8 cellular contexts compared by ENCODE assay signal in the genomic region with DNA sequence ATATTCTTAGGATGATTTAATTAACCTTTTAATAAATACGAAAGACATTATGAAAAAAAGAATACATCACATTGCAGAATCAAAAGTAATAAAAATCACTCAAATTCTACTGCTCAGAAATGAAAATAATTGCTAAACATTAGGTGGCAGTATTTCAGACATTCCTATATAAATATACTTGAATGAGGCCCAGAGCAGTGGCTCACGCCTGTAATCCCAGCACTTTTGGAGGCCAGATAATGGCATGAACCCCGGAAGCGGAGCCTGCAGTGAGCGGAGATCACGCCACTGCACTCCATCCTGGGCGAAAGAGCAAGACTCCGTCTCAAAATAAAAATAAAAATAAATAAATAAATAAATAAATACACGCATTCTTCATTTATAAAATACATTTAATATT. TPM values are rescaled to one million over a fixed set of nuclear protein-coding genes. Genes with fewer than 3 reads are reported as not detected.
DNase-seq lines count a peak whose midpoint lies in the region; ATAC-seq, FAIRE-seq and TF ChIP-seq lines count a peak whose summit lies in the region.
"Not testable (repeated sequence)": the region's sequence is repeated elsewhere in the genome, so short reads cannot be mapped to it uniquely, and the experiment has no call there.
"Had no signal": no experiment of that assay in that cellular context is flagged by ENCODE, and none has a peak within 500 bp of the region (broad histone marks: within the 10 kb centered on the region; RNA-seq: fewer than 3 reads in every experiment).

No MANE protein-coding gene starts in this region.

- H3K9me3 ChIP-seq in A549; HCT116 (ENCODE audit: control insufficient read depth in 1 of 2, insufficient read depth in 1 of 2, low read depth in 1 of 2, low read length in 2 of 2); PC-3 (ENCODE audit: low read length); RWPE2 (ENCODE audit: severe bottlenecking); kidney (ENCODE audit: control insufficient read depth in 1 of 2, low read length in 2 of 2): not testable (repeated sequence)

- not testable (repeated sequence) for H3K4me3 ChIP-seq in A549; HCT116 (replicated peaks in 1 of 2; ENCODE audit: low read depth in 1 of 2, low read length in 2 of 2); PC-3 (ENCODE audit: low read length); RWPE2 (ENCODE audit: severe bottlenecking); kidney (ENCODE audit: low read length in 2 of 2)

- not testable (repeated sequence) for H2AFZ ChIP-seq in HCT116 (ENCODE audit: low read depth, low read length, poor library complexity, severe bottlenecking); PC-3 (ENCODE audit: low read length)

- H3K27ac ChIP-seq in A549; HCT116 (ENCODE audit: low read depth, low read length); PC-3 (ENCODE audit: low read length); RWPE2 (ENCODE audit: poor library complexity, severe bottlenecking); kidney (ENCODE audit: low read depth in 2 of 2, low read length in 2 of 2): not testable (repeated sequence)

- DNase-seq in A549 (ENCODE audit: low read depth in 1 of 2, low spot score in 1 of 2); HCT116 (ENCODE audit: low read depth, low spot score); PC-3; RWPE2 (ENCODE audit: low spot score); kidney: not testable (repeated sequence)

- intact Hi-C loops in HCT116 (cut with micrococcal nuclease); PC-3 (cut with micrococcal nuclease); kidney (cut with DNase I): not testable (repeated sequence)

- H3K27me3 ChIP-seq in HCT116 (ENCODE audit: insufficient read depth, low read length); PC-3 (ENCODE audit: low read length); RWPE2 (ENCODE audit: insufficient read depth, poor library complexity, severe bottlenecking): not testable (repeated sequence)

- FAIRE-seq in A549 (lab: Jason Lieb, UNC): not testable (repeated sequence)
- FAIRE-seq in TTC549 (lab: Jason Lieb, UNC): peak; percentile 78
- FAIRE-seq in endometrium (lab: Jason Lieb, UNC): peak; percentile 94
- FAIRE-seq in kidney (lab: Jason Lieb, UNC): peak; percentile 73

- not testable (repeated sequence) for BruUV-seq in HCT116 (replicated peaks; lab: Mats Ljungman, UMichigan); PC-3 (replicated peaks; lab: Mats Ljungman, UMichigan)

- not testable (repeated sequence) for TF ChIP-seq POLR2A in A549 (IDR thresholded peaks at IDR 0.05; ENCODE audit: low read length); HCT116 (IDR thresholded peaks at IDR 0.05; ENCODE audit: borderline replicate concordance, extremely low read depth, insufficient read depth, insufficient read length)

- RAD21 ChIA-PET in HCT116 (lab: Charles Lee; ENCODE audit: low non-redundant PET in 1 of 2, low total read pairs in 2 of 2, uncharacterized antibody in 2 of 2, unreplicated experiment in 2 of 2): not testable (repeated sequence)

- not testable (repeated sequence) for H3F3A ChIP-seq in PC-3 (ENCODE audit: low read length, unreplicated experiment)

- H3K79me2 ChIP-seq in HCT116 (ENCODE audit: insufficient read depth, low read length); PC-3 (ENCODE audit: low read length): not testable (repeated sequence)

- not testable (repeated sequence) for H3K9ac ChIP-seq in HCT116 (ENCODE audit: low read length); PC-3 (ENCODE audit: low read length); kidney (ENCODE audit: low read length in 2 of 2)

- TF ChIP-seq EP300 in A549 (IDR thresholded peaks at IDR 0.05): not testable (repeated sequence)

- ATAC-seq in A549 (peak; percentile 85 to 95), HCT116 (peak; percentile 74), PC-3 (peak; percentile 78), RWPE2 (ENCODE audit: low read depth) (peak; percentile 74)

- H3K4me2 ChIP-seq in A549; HCT116 (ENCODE audit: low read length); PC-3 (ENCODE audit: low read length): not testable (repeated sequence)

- not testable (repeated sequence) for H3K36me3 ChIP-seq in HCT116 (ENCODE audit: control insufficient read depth in 1 of 2, insufficient read depth in 2 of 2, low read length in 2 of 2); PC-3 (ENCODE audit: low read depth, low read length); RWPE2 (ENCODE audit: low read depth); kidney (ENCODE audit: control insufficient read depth in 1 of 2, insufficient read depth in 2 of 2, low read length in 2 of 2)

- not testable (repeated sequence) for TF ChIP-seq RAD21 in A549 (conservative IDR thresholded peaks at IDR 0.05 in 1 of 2, IDR thresholded peaks at IDR 0.05 in 1 of 2); HCT116 (IDR thresholded peaks at IDR 0.05; ENCODE audit: low read depth)

- not testable (repeated sequence) for H3K4me1 ChIP-seq in A549; HCT116 (ENCODE audit: control insufficient read depth in 1 of 2, insufficient read depth in 2 of 2, low read length in 2 of 2); PC-3 (ENCODE audit: insufficient read depth, low read length); RWPE2 (ENCODE audit: insufficient read depth, poor library complexity, severe bottlenecking); kidney (ENCODE audit: control insufficient read depth in 1 of 2, insufficient read depth in 1 of 2, low read depth in 1 of 2, low read length in 2 of 2)

- not testable (repeated sequence) for TF ChIP-seq CTCF in A549 (IDR thresholded peaks at IDR 0.05); HCT116 (IDR thresholded peaks at IDR 0.05 in 2 of 3, conservative IDR thresholded peaks at IDR 0.05 in 1 of 3; ENCODE audit: borderline replicate concordance in 1 of 3, insufficient read depth in 1 of 3, low read depth in 2 of 3, low read length in 2 of 3); PC-3 (conservative IDR thresholded peaks at IDR 0.05; ENCODE audit: low read depth, low read length); RWPE2 (IDR thresholded peaks at IDR 0.05; ENCODE audit: poor library complexity, severe bottlenecking); kidney (IDR thresholded peaks at IDR 0.05; ENCODE audit: borderline replicate concordance, extremely low read depth, insufficient read depth)

- no CpG with 5 or more reads among the region's 9 CpGs for WGBS in A549 (ENCODE audit: missing lambda C conversion rate)

- CTCF ChIA-PET in A549 (lab: Yijun Ruan, JAX); HCT116 (lab: Charles Lee); PC-3 (lab: Charles Lee): not testable (repeated sequence)

- POLR2A ChIA-PET in A549 (lab: Yijun Ruan, JAX); HCT116 (lab: Charles Lee); PC-3 (lab: Charles Lee; ENCODE audit: unreplicated experiment): not testable (repeated sequence)

- H3K9me2 ChIP-seq in HCT116 (ENCODE audit: insufficient read depth); PC-3 (replicated peaks; ENCODE audit: low read length): not testable (repeated sequence)

- H4K20me1 ChIP-seq in HCT116 (ENCODE audit: insufficient read depth); PC-3 (ENCODE audit: low read length): not testable (repeated sequence)

RNA-seq across cellular contexts. Expression of gene GOLGA8N, which starts 48.1 kb away (rescaled TPM):
- 3.1 and 3.3 TPM in 2 replicates for polyA plus RNA-seq in A549 (2011; rRNA removed)
- 0.26 and 1.3 TPM in 2 replicates for polyA plus RNA-seq in A549 (2012; cell fraction: cytosol; rRNA removed)
- 1.6 and 2.1 TPM in 2 replicates for polyA plus RNA-seq in A549 (2012; cell fraction: nucleus; rRNA removed)
- 3.0 to 3.9 TPM (median 3.0 TPM) in 3 replicates for polyA plus RNA-seq in A549 (2017; fragmentation: RNase III; extraction: RNeasy Plus Mini Kit Qiagen cat#74134 plus additional on column Dnase treatment)
- 1.9 and 2.9 TPM in 2 replicates for polyA minus RNA-seq in A549 (2011; rRNA and poly(A)+ RNA removed)
- 2.4 TPM for total RNA-seq in HCT116 (2021; ENCODE audit: unreplicated experiment)
- polyA plus RNA-seq in HCT116 (2012): 1.7 and 2.3 TPM in 2 replicates
- total RNA-seq in PC-3 (2014; rRNA removed): 0.91 and 1.4 TPM in 2 replicates
- total RNA-seq in kidney: 14.7 TPM
- polyA plus RNA-seq in kidney (ENCODE audit: insufficient read depth, low read depth, low replicate concordance): 6.3 TPM
- total RNA-seq: G401 had no signal
